ENCODE assay signal across 18 cellular contexts in genomic region chrX:35040871-35041270, GRCh38.
A peak's percentile ranks its signal among the peaks of the same experiment; 100 is the strongest.
DNase-seq lines count a peak whose midpoint lies in the region; FAIRE-seq and TF ChIP-seq lines count a peak whose summit lies in the region.
"Had no signal": no experiment of that assay in that cellular context is flagged by ENCODE, and none has a peak within 500 bp of the region (broad histone marks: within the 10 kb centered on the region; RNA-seq: fewer than 3 reads in every experiment).

No MANE protein-coding gene starts in this region.

- no peak overlapping the region for H3K4me2 ChIP-seq in astrocyte (ENCODE audit: low read length)
- H3K4me2 ChIP-seq: PC-9 had no signal

- no peaks in the 10 kb centered on the region for H3K36me3 Mint-ChIP-seq in astrocyte (ENCODE audit: low read depth, unreplicated experiment)
- H3K36me3 Mint-ChIP-seq: CD14-positive monocyte had no signal

- no peaks in the 10 kb centered on the region for H3K9me3 ChIP-seq in astrocyte (ENCODE audit: insufficient read depth, low read depth, low read length)
- no peaks in the 10 kb centered on the region for H3K9me3 ChIP-seq in small intestine (ENCODE audit: control insufficient read depth, low read depth)
- no peaks in the 10 kb centered on the region for H3K9me3 ChIP-seq in left ventricle myocardium inferior (replicated peaks)
- H3K9me3 ChIP-seq: SJCRH30 had no signal

- no peaks in the 10 kb centered on the region for H3K27me3 Mint-ChIP-seq in astrocyte (ENCODE audit: low read depth, unreplicated experiment)

- no peak overlapping the region for H3K27ac Mint-ChIP-seq in astrocyte (ENCODE audit: unreplicated experiment)
- H3K27ac Mint-ChIP-seq: CD14-positive monocyte had no signal

- peak; percentile 93 for FAIRE-seq in astrocyte (lab: Jason Lieb, UNC)
- FAIRE-seq in small intestine (lab: Jason Lieb, UNC): peak; percentile 5

- peaks cover 7% of the 10 kb centered on the region for H3K9me3 Mint-ChIP-seq in astrocyte (ENCODE audit: unreplicated experiment)

- H3K9ac ChIP-seq in astrocyte (ENCODE audit: low read length): no peak overlapping the region

- H4K20me1 ChIP-seq in astrocyte (ENCODE audit: insufficient read depth, low read length): no peaks in the 10 kb centered on the region

- 28 to 78% (median 62%) methylated on average over 1 of the region's 1 CpG for WGBS in small intestine, 3 donors

- H3K79me2 ChIP-seq in astrocyte (ENCODE audit: insufficient read depth, low read length): no peaks in the 10 kb centered on the region

- H3K27ac ChIP-seq in astrocyte (ENCODE audit: low read depth, low read length): no peak overlapping the region
- no peak overlapping the region for H3K27ac ChIP-seq in small intestine (ENCODE audit: low read depth in 1 of 2, low read length in 1 of 2)
- H3K27ac ChIP-seq in left ventricle myocardium inferior (replicated peaks): no peak overlapping the region
- H3K27ac ChIP-seq: PC-9, SJCRH30 had no signal

- peaks cover 2% of the 10 kb centered on the region for H3K4me1 Mint-ChIP-seq in astrocyte (ENCODE audit: low read depth, unreplicated experiment)
- H3K4me1 Mint-ChIP-seq: CD14-positive monocyte had no signal

- H3K4me1 ChIP-seq in astrocyte (ENCODE audit: insufficient read depth, low read length) (no peaks in the 10 kb centered on the region), small intestine (ENCODE audit: control insufficient read depth in 2 of 2, insufficient read depth in 1 of 2, low read depth in 1 of 2, low read length in 1 of 2) (no peaks in the 10 kb centered on the region), left ventricle myocardium inferior (no peaks in the 10 kb centered on the region)
- H3K4me1 ChIP-seq: HAP-1, SJCRH30 had no signal

- peak; percentile 39 for DNase-seq in ELR (ENCODE audit: low read depth)
- DNase-seq in astrocyte (ENCODE audit: low read depth): peak; percentile 2
- DNase-seq in fibroblast of mammary gland (ENCODE audit: low read depth): peak; percentile 5
- no peak for DNase-seq in small intestine
- no peak for DNase-seq in GDM1 (lab: John Stamatoyannopoulos, UW)
- no peak for DNase-seq in NCI-H524 (lab: John Stamatoyannopoulos, UW)
- DNase-seq in left ventricle myocardium inferior: no peak
- DNase-seq: DMS79 treated with DMSO at 0.1 percent for 48 hours, GF-D8, MV-4-11, NCI-H1417, NCI-H187 treated with DMSO at 0.1 percent for 48 hours, NCI-H2227 treated with DMSO at 0.1 percent for 48 hours, NCI-H524 treated with DMSO at 0.1 percent for 48 hours, PC-9, SJCRH30 had no signal

- intact Hi-C loops in left ventricle myocardium inferior (cut with micrococcal nuclease): no loop called here

- TF ChIP-seq CTCF in astrocyte (IDR thresholded peaks at IDR 0.05; ENCODE audit: insufficient read depth, low read depth, low read length) (no peak), fibroblast of mammary gland (conservative IDR thresholded peaks at IDR 0.05; ENCODE audit: control insufficient read depth, insufficient read depth, low read depth, low read length) (no peak), left ventricle myocardium inferior (IDR thresholded peaks at IDR 0.05; ENCODE audit: borderline replicate concordance) (no peak)

- H3K27me3 ChIP-seq in astrocyte (ENCODE audit: insufficient read depth, low read length) (no peaks in the 10 kb centered on the region), small intestine (ENCODE audit: control insufficient read depth in 2 of 2, insufficient read depth in 2 of 2, low read length in 2 of 2) (no peaks in the 10 kb centered on the region), left ventricle myocardium inferior (ENCODE audit: low read depth) (no peaks in the 10 kb centered on the region)
- H3K27me3 ChIP-seq: SJCRH30 had no signal

- H3K36me3 ChIP-seq in astrocyte (ENCODE audit: insufficient read depth, low read length) (no peaks in the 10 kb centered on the region), small intestine (ENCODE audit: control insufficient read depth in 2 of 2, insufficient read depth in 2 of 2, low read length in 2 of 2) (no peaks in the 10 kb centered on the region), left ventricle myocardium inferior (no peaks in the 10 kb centered on the region)
- H3K36me3 ChIP-seq: HAP-1, SJCRH30 had no signal

- H3K4me3 ChIP-seq in astrocyte (ENCODE audit: insufficient read depth, low read depth, low read length) (no peak overlapping the region), fibroblast of mammary gland (ENCODE audit: control insufficient read depth, low read depth, low read length) (no peak overlapping the region), small intestine (ENCODE audit: low read depth in 1 of 2, low read length in 2 of 2) (no peak overlapping the region), left ventricle myocardium inferior (no peak overlapping the region)
- H3K4me3 ChIP-seq: HAP-1, PC-9, SJCRH30 had no signal

- no peak overlapping the region for H3K4me3 Mint-ChIP-seq in astrocyte (ENCODE audit: unreplicated experiment)
- H3K4me3 Mint-ChIP-seq: CD14-positive monocyte had no signal

- H2AFZ ChIP-seq in astrocyte (ENCODE audit: low read depth, low read length): no peak overlapping the region
- H2AFZ ChIP-seq: PC-9 had no signal

Comparison
In these comparisons a context has a peak if more than half of its experiments do, and no peak if none do; other contexts are left out.
1. DNase-seq: peak in ELR (single experiment), astrocyte (single experiment) and fibroblast of mammary gland (single experiment); none in small intestine (single experiment), GDM1 (single experiment), NCI-H524 (0 of 2) and left ventricle myocardium inferior (single experiment).